35 cellular contexts compared by ENCODE assay signal in the genomic region with DNA sequence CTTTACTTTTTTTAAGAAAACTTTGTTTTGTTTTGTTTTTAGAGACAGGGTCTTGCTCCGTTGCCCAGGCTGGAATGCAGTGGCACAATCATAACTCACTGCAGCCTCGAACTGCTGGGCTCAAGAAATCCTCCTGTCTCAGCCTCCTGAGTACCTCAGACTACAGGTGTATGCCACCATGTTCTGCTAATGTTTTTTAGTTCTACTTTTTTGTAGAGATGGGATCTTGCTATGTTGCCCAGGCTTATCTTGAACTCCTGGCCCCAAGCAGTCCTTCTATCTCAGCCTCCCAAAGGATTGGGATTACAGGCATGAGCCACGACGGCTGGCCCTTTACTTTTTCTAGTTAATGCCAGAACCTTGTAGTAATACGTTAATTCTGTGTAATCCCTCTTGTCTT.
"Had no signal": no experiment of that assay in that cellular context is flagged by ENCODE, and none has a peak within 500 bp of the region (broad histone marks: within the 10 kb centered on the region; RNA-seq: fewer than 3 reads in every experiment).

No MANE protein-coding gene starts in this region.

- H3K36me3 Mint-ChIP-seq: activated naive CD4-positive, alpha-beta T cell treated with anti-CD3 and anti-CD28 coated beads, Interleukin-2, amount 50 U/mL, for 72 hours had no signal

- H3K27me3 Mint-ChIP-seq: activated B cell treated with CpG ODN at 0.5 μM for 24 hours; activated CD4-positive, alpha-beta memory T cell treated with anti-CD3 and anti-CD28 coated beads for 36 hours; activated CD4-positive, alpha-beta T cell treated with anti-CD3 and anti-CD28 coated beads, Interleukin-2, amount 10 ng/mL, durations not matched to agents 24 days and 14 days; activated CD8-positive, alpha-beta T cell treated with anti-CD3 and anti-CD28 coated beads for 36 hours; activated naive CD8-positive, alpha-beta T cell treated with anti-CD3 and anti-CD28 coated beads for 36 hours; activated T-helper 17 cell treated with anti-CD3 and anti-CD28 coated beads, Interleukin-2, amount 50 U/mL, for 72 hours; T-cell had no signal

- H3K36me3 ChIP-seq: adrenal gland, brain microvascular endothelial cell, breast epithelium had no signal

- H3K27me3 ChIP-seq: adrenal gland, body of pancreas, brain microvascular endothelial cell, breast epithelium had no signal

- DNase-seq: activated B cell treated with CpG ODN at 0.5 μM for 24 hours; activated CD4-positive, alpha-beta memory T cell treated with anti-CD3 and anti-CD28 coated beads for 36 hours; activated CD4-positive, alpha-beta T cell treated with anti-CD3 and anti-CD28 coated beads for 4 hours; activated CD4-positive, alpha-beta T cell treated with anti-CD3 and anti-CD28 coated beads, Interleukin-2, amount 10 ng/mL, durations not matched to agents 24 days and 14 days; activated CD4-positive, alpha-beta T cell treated with anti-CD3 and anti-CD28 coated beads, Interleukin-2, amount 50 U/mL, for 1 hour; activated CD4-positive, alpha-beta T cell treated with anti-CD3 and anti-CD28 coated beads, Interleukin-2, amount 50 U/mL, for 4 hours; activated CD4-positive, CD25-positive, alpha-beta regulatory T cell treated with anti-CD3 and anti-CD28 coated beads, Interleukin-2, amount 50 U/mL, for 72 hours; activated CD8-positive, alpha-beta memory T cell treated with anti-CD3 and anti-CD28 coated beads, Interleukin-2, amount 50 U/mL, for 4 hours; activated CD8-positive, alpha-beta T cell treated with anti-CD3 and anti-CD28 coated beads for 36 hours; activated effector memory CD4-positive, alpha-beta T cell treated with anti-CD3 and anti-CD28 coated beads, Interleukin-2, amount 50 U/mL, for 16 hours; activated gamma-delta T cell treated with Interleukin-2 at 50 U/mL for 16 hours; activated naive CD4-positive, alpha-beta T cell; activated naive CD4-positive, alpha-beta T cell treated with anti-CD3 and anti-CD28 coated beads for 36 hours; activated naive CD4-positive, alpha-beta T cell treated with anti-CD3 and anti-CD28 coated beads, Interleukin-2, amount 50 U/mL, for 16 hours; activated naive CD8-positive, alpha-beta T cell treated with anti-CD3 and anti-CD28 coated beads for 36 hours; activated T-cell treated with anti-CD3 and anti-CD28 coated beads for 4 hours; activated T-cell treated with anti-CD3 and anti-CD28 coated beads, Interleukin-2, amount 50 U/mL, for 1 hour; activated T-cell treated with anti-CD3 and anti-CD28 coated beads, Interleukin-2, amount 50 U/mL, for 4 hours; activated T-cell treated with anti-CD3 and anti-CD28 coated beads, Interleukin-2, amount 50 U/mL, for 72 hours; adrenal gland; amniotic stem cell; aorta; body of pancreas; brain microvascular endothelial cell; central memory CD4-positive, alpha-beta T cell; T-cell; T-helper 2 cell; T-helper 9 cell; WERI-Rb-1 had no signal

- FAIRE-seq: astrocyte had no signal

- H3K4me1 ChIP-seq: adrenal gland, body of pancreas, breast epithelium had no signal

- H3K27ac ChIP-seq: adrenal gland, body of pancreas, brain microvascular endothelial cell, breast epithelium, WERI-Rb-1 had no signal

- H3K4me1 Mint-ChIP-seq: activated B cell treated with CpG ODN at 0.5 μM for 24 hours; activated naive CD8-positive, alpha-beta T cell treated with anti-CD3 and anti-CD28 coated beads for 36 hours; activated T-helper 17 cell treated with anti-CD3 and anti-CD28 coated beads, Interleukin-2, amount 50 U/mL, for 72 hours had no signal

- H3K27ac Mint-ChIP-seq: activated B cell treated with CpG ODN at 0.5 μM for 24 hours; activated CD4-positive, alpha-beta memory T cell treated with anti-CD3 and anti-CD28 coated beads for 36 hours; activated CD4-positive, alpha-beta T cell treated with anti-CD3 and anti-CD28 coated beads, Interleukin-2, amount 10 ng/mL, durations not matched to agents 24 days and 14 days; activated CD8-positive, alpha-beta T cell treated with anti-CD3 and anti-CD28 coated beads for 36 hours; activated naive CD4-positive, alpha-beta T cell treated with anti-CD3 and anti-CD28 coated beads for 36 hours; activated naive CD8-positive, alpha-beta T cell treated with anti-CD3 and anti-CD28 coated beads for 36 hours; activated T-cell treated with anti-CD3 and anti-CD28 coated beads, Interleukin-2, amount 50 U/mL, for 72 hours; activated T-helper 1 cell treated with anti-CD3 and anti-CD28 coated beads, Interleukin-12 subunit alpha, Interleukin-12 subunit beta, Interleukin-2, Interleukin-4 antibody, amounts not matched to agents 30 ng/mL and 10 ng/mL and 1 ng/mL, durations not matched to agents 14 hours and 24 hours and 36 hours; activated T-helper 17 cell treated with anti-CD3 and anti-CD28 coated beads, Interleukin-2, amount 50 U/mL, for 72 hours; T-cell; T-helper 2 cell treated with Interferon-gamma antibody and Interleukin-4, amounts not matched to agents 5 μg/mL and 100 μg/mL, for 36 hours had no signal

- H3K9me3 ChIP-seq: adrenal gland, body of pancreas, breast epithelium had no signal

- H3K4me3 Mint-ChIP-seq: activated B cell treated with CpG ODN at 0.5 μM for 24 hours; activated CD4-positive, alpha-beta memory T cell treated with anti-CD3 and anti-CD28 coated beads for 36 hours; activated CD4-positive, alpha-beta T cell treated with anti-CD3 and anti-CD28 coated beads, Interleukin-2, amount 10 ng/mL, durations not matched to agents 24 days and 14 days; activated CD8-positive, alpha-beta T cell treated with anti-CD3 and anti-CD28 coated beads for 36 hours; activated naive CD4-positive, alpha-beta T cell treated with anti-CD3 and anti-CD28 coated beads for 36 hours; activated naive CD8-positive, alpha-beta T cell treated with anti-CD3 and anti-CD28 coated beads for 36 hours; activated T-cell treated with anti-CD3 and anti-CD28 coated beads, Interleukin-2, amount 50 U/mL, for 4 hours; activated T-cell treated with anti-CD3 and anti-CD28 coated beads, Interleukin-2, amount 50 U/mL, for 72 hours; activated T-helper 1 cell treated with anti-CD3 and anti-CD28 coated beads, Interleukin-12 subunit alpha, Interleukin-12 subunit beta, Interleukin-2, Interleukin-4 antibody, amounts not matched to agents 30 ng/mL and 10 ng/mL and 1 ng/mL, durations not matched to agents 14 hours and 24 hours and 36 hours; activated T-helper 17 cell treated with anti-CD3 and anti-CD28 coated beads, Interleukin-2, amount 50 U/mL, for 72 hours; T-cell; T-helper 2 cell treated with Interferon-gamma antibody and Interleukin-4, amounts not matched to agents 5 μg/mL and 100 μg/mL, for 36 hours had no signal

- H3K4me3 ChIP-seq: adrenal gland, body of pancreas, breast epithelium had no signal

- ATAC-seq: activated CD8-positive, alpha-beta T cell treated with anti-CD3 and anti-CD28 coated beads for 36 hours; activated naive CD4-positive, alpha-beta T cell treated with anti-CD3 and anti-CD28 coated beads, Interleukin-2, amount 50 U/mL, for 72 hours; activated T-cell treated with anti-CD3 and anti-CD28 coated beads, Interleukin-2, amount 50 U/mL, for 4 hours; activated T-cell treated with anti-CD3 and anti-CD28 coated beads, Interleukin-2, amount 50 U/mL, for 72 hours; activated T-helper 17 cell treated with anti-CD3 and anti-CD28 coated beads, Interleukin-2, amount 50 U/mL, for 72 hours; body of pancreas; T-cell had no signal
